1 cellular context compared by ENCODE assay signal in genomic region chr19:46133101-46133627, GRCh38.
A peak's percentile ranks its signal among the peaks of the same experiment; 100 is the strongest.
TF ChIP-seq lines count a peak whose summit lies in the region.

No MANE protein-coding gene starts in this region.

TF ChIP-seq in K562, 482 proteins besides CTCF, POLR2A, EP300 and RAD21 (continues in another document):
- no peak for TF ChIP-seq NR3C1 (CRISPR knock-in tag; IDR thresholded peaks at IDR 0.05)
- peak; percentile 34; the same call in 1 of the 2 replicates for TF ChIP-seq VEZF1 (CRISPR knock-in tag; IDR thresholded peaks at IDR 0.05)
- no peak for TF ChIP-seq ZBTB2 (IDR thresholded peaks at IDR 0.05)
- peak; percentile 19; the same call in 1 of the 2 replicates for TF ChIP-seq ZNF395 (CRISPR knock-in tag; IDR thresholded peaks at IDR 0.05)
- TF ChIP-seq RNF2 (IDR thresholded peaks at IDR 0.05), result no peak
- TF ChIP-seq RUNX1 (IDR thresholded peaks at IDR 0.05; ENCODE audit: low read depth), result no peak
- no peak for TF ChIP-seq TBP (optimal IDR thresholded peaks at IDR 0.05; ENCODE audit: low read depth, low read length)
- 0 out of 2 replicates have a peak, but pooled peaks have one; percentile 30 for TF ChIP-seq ELF1 (tag; IDR thresholded peaks at IDR 0.05)
- no peak for TF ChIP-seq ZNF518B (CRISPR knock-in tag; IDR thresholded peaks at IDR 0.05)
- TF ChIP-seq CGGBP1 (CRISPR knock-in tag; IDR thresholded peaks at IDR 0.05), result no peak
- no peak for TF ChIP-seq RBM15 (IDR thresholded peaks at IDR 0.05; ENCODE audit: insufficient read depth, low read length)
- no peak for TF ChIP-seq SAP30 (IDR thresholded peaks at IDR 0.05; ENCODE audit: borderline replicate concordance, insufficient read depth, low read depth, low read length, poor library complexity, severe bottlenecking)
- no peak for TF ChIP-seq TSHZ1 (CRISPR knock-in tag; IDR thresholded peaks at IDR 0.05)
- peak; percentile 65; the same call in 1 of the 2 replicates for TF ChIP-seq GTF2E2 (tag; IDR thresholded peaks at IDR 0.05)
- TF ChIP-seq GABPA (tag; conservative IDR thresholded peaks at IDR 0.05; ENCODE audit: low read depth), result peak; percentile 68
- TF ChIP-seq CEBPG (CRISPR knock-in tag; IDR thresholded peaks at IDR 0.05), result no peak
- TF ChIP-seq CEBPG (tag; conservative IDR thresholded peaks at IDR 0.05 in 1 of 2, IDR thresholded peaks at IDR 0.05 in 1 of 2), result no peak
- no peak for TF ChIP-seq NR2C2 (CRISPR knock-in tag; IDR thresholded peaks at IDR 0.05)
- TF ChIP-seq NR2C2 (tag; IDR thresholded peaks at IDR 0.05), result 0 out of 2 replicates have a peak, but pooled peaks have one; percentile 18
- no peak for TF ChIP-seq TAF7 (tag; IDR thresholded peaks at IDR 0.05)
- TF ChIP-seq MTF1 (CRISPR knock-in tag; IDR thresholded peaks at IDR 0.05; ENCODE audit: borderline replicate concordance), result no peak
- no peak for TF ChIP-seq ILF3 (IDR thresholded peaks at IDR 0.05; ENCODE audit: borderline replicate concordance)
- TF ChIP-seq GABPB1 (CRISPR knock-in tag; IDR thresholded peaks at IDR 0.05), result no peak
- TF ChIP-seq BRD9 (IDR thresholded peaks at IDR 0.05; ENCODE audit: low read depth, partially characterized antibody), result no peak
- TF ChIP-seq ZNF318 (IDR thresholded peaks at IDR 0.05; ENCODE audit: borderline replicate concordance in 1 of 2, low read depth in 1 of 2), result no peak
- TF ChIP-seq HNRNPH1 (optimal IDR thresholded peaks at IDR 0.05; ENCODE audit: low read depth, low read length), result no peak
- TF ChIP-seq ETV1 (tag; conservative IDR thresholded peaks at IDR 0.05; ENCODE audit: low read depth), result peak; percentile 43
- peak; percentile 43; the same call in 1 of the 2 replicates for TF ChIP-seq FOSL1 (tag; conservative IDR thresholded peaks at IDR 0.05)
- TF ChIP-seq BCLAF1 (IDR thresholded peaks at IDR 0.05; ENCODE audit: borderline replicate concordance in 1 of 2, control insufficient read depth in 1 of 2, low read depth in 2 of 2, low read length in 1 of 2), result no peak
- no peak for TF ChIP-seq ZNF436 (CRISPR knock-in tag; IDR thresholded peaks at IDR 0.05)
- no peak for TF ChIP-seq ARNT (IDR thresholded peaks at IDR 0.05)
